Comparison of ENCODE assay signal across 12 cellular contexts in genomic region chr20:53598140-53599038, GRCh38. TPM values are rescaled to one million over a fixed set of nuclear protein-coding genes. Genes with fewer than 3 reads are reported as not detected.
DNase-seq lines count a peak whose midpoint lies in the region; ATAC-seq and TF ChIP-seq lines count a peak whose summit lies in the region.
"Had no signal": no experiment of that assay in that cellular context is flagged by ENCODE, and none has a peak within 500 bp of the region (broad histone marks: within the 10 kb centered on the region; RNA-seq: fewer than 3 reads in every experiment).

No MANE protein-coding gene starts in this region.

- H3K27me3 Mint-ChIP-seq in CD4-positive, alpha-beta T cell, result no peaks in the 10 kb centered on the region
- no peaks in the 10 kb centered on the region for H3K27me3 Mint-ChIP-seq in IgD-negative memory B cell
- no peaks in the 10 kb centered on the region for H3K27me3 Mint-ChIP-seq in activated naive CD8-positive, alpha-beta T cell treated with anti-CD3 and anti-CD28 coated beads for 36 hours
- H3K27me3 Mint-ChIP-seq in nephron (ENCODE audit: low read depth), result no peaks in the 10 kb centered on the region

- intact Hi-C loops in CD4-positive, alpha-beta T cell (cut with DNase I, micrococcal nuclease), result loop anchor here in 1 of 2 experiments (5.0 kb wide), 2 partner anchors 149 to 274 kb away; no protein-coding TSS in a partner anchor
- intact Hi-C loops in posterior vena cava (cut with DNase I), result no loop called here

- H3K4me1 Mint-ChIP-seq in CD4-positive, alpha-beta T cell (ENCODE audit: low read depth), result peaks cover 73% of the 10 kb centered on the region
- H3K4me1 Mint-ChIP-seq in IgD-negative memory B cell, result peaks cover 11 to 37% (median 32%) of the 10 kb centered on the region in 3 donors
- peaks cover 44% of the 10 kb centered on the region for H3K4me1 Mint-ChIP-seq in activated naive CD8-positive, alpha-beta T cell treated with anti-CD3 and anti-CD28 coated beads for 36 hours
- peaks cover 38% of the 10 kb centered on the region for H3K4me1 Mint-ChIP-seq in nephron

- peak overlapping the region; percentile 95 for H3K27ac Mint-ChIP-seq in CD4-positive, alpha-beta T cell
- H3K27ac Mint-ChIP-seq in IgD-negative memory B cell, result peak overlapping the region in 2 of 3 donors; percentile 32 to 95
- H3K27ac Mint-ChIP-seq in activated naive CD8-positive, alpha-beta T cell treated with anti-CD3 and anti-CD28 coated beads for 36 hours, result peak overlapping the region; percentile 84
- H3K27ac Mint-ChIP-seq in nephron, result peak overlapping the region; percentile 38 to 93 (median 83)

- no peak for ATAC-seq in CD4-positive, alpha-beta T cell (ENCODE audit: poor library complexity)
- ATAC-seq in GM18907 (IDR thresholded peaks at IDR 0.05; ENCODE audit: unreplicated experiment) (no peak), GM19452 (IDR thresholded peaks at IDR 0.05; ENCODE audit: unreplicated experiment) (no peak), HG03045 (IDR thresholded peaks at IDR 0.05; ENCODE audit: unreplicated experiment) (no peak)
- ATAC-seq: heart right ventricle, upper lobe of right lung had no signal

- DNase-seq in CD4-positive, alpha-beta T cell, result peak in 1 of 10 experiments; percentile 29
- DNase-seq in activated naive CD8-positive, alpha-beta T cell treated with anti-CD3 and anti-CD28 coated beads for 36 hours, result no peak
- DNase-seq in posterior vena cava (ENCODE audit: low spot score), result no peak
- DNase-seq: heart right ventricle; NCI-H2081 treated with DMSO at 0.1 percent for 48 hours; stimulated activated CD4-positive, alpha-beta T cell treated with anti-CD3 and anti-CD28 coated beads, Interleukin-2, amount 100 ng/mL, for 24 hours; upper lobe of right lung had no signal

- no peaks in the 10 kb centered on the region for H3K9me3 Mint-ChIP-seq in CD4-positive, alpha-beta T cell
- H3K9me3 Mint-ChIP-seq in IgD-negative memory B cell (no peaks in the 10 kb centered on the region), nephron (no peaks in the 10 kb centered on the region)
- no peaks in the 10 kb centered on the region for H3K9me3 Mint-ChIP-seq in activated naive CD8-positive, alpha-beta T cell treated with anti-CD3 and anti-CD28 coated beads for 36 hours

- CTCF ChIA-PET in CD4-positive, alpha-beta T cell (lab: Charles Lee), result no interaction called here

- H3K27me3 ChIP-seq in CD4-positive, alpha-beta T cell (ENCODE audit: control insufficient read depth, insufficient read depth, low read length), result no peaks in the 10 kb centered on the region
- H3K27me3 ChIP-seq: heart right ventricle, upper lobe of right lung had no signal

- peaks cover 11% of the 10 kb centered on the region for H3K36me3 Mint-ChIP-seq in CD4-positive, alpha-beta T cell (ENCODE audit: low read depth)
- H3K36me3 Mint-ChIP-seq in IgD-negative memory B cell (no peaks in the 10 kb centered on the region), nephron (ENCODE audit: low read depth) (no peaks in the 10 kb centered on the region)
- H3K36me3 Mint-ChIP-seq in activated naive CD8-positive, alpha-beta T cell treated with anti-CD3 and anti-CD28 coated beads for 36 hours, result peaks cover 20% of the 10 kb centered on the region

- POLR2A ChIA-PET in CD4-positive, alpha-beta T cell (lab: Charles Lee), result interaction anchor here (1.2 to 3.0 kb wide), 4 partner anchors 11 to 266 kb away, joined by 3 to 22 read pairs (median 4); no protein-coding TSS in a partner anchor

- H3K9me3 ChIP-seq in CD4-positive, alpha-beta T cell (ENCODE audit: control insufficient read depth, low read length), result no peaks in the 10 kb centered on the region
- H3K9me3 ChIP-seq: heart right ventricle, upper lobe of right lung had no signal

- peak overlapping the region; percentile 48 for H3K27ac ChIP-seq in CD4-positive, alpha-beta T cell (ENCODE audit: low read depth, low read length)
- H3K27ac ChIP-seq: upper lobe of right lung had no signal

- TF ChIP-seq CTCF in CD4-positive, alpha-beta T cell (IDR thresholded peaks at IDR 0.05), result no peak
- no peak for TF ChIP-seq CTCF in nephron (IDR thresholded peaks at IDR 0.05; ENCODE audit: unreplicated experiment in 3 of 3)

- H3K4me3 Mint-ChIP-seq in CD4-positive, alpha-beta T cell, result peak overlapping the region; percentile 73
- peak overlapping the region in 2 of 4 donors; percentile 75 to 85 for H3K4me3 Mint-ChIP-seq in IgD-negative memory B cell
- no peak overlapping the region for H3K4me3 Mint-ChIP-seq in activated naive CD8-positive, alpha-beta T cell treated with anti-CD3 and anti-CD28 coated beads for 36 hours
- peak overlapping the region in 2 of 3 experiments; percentile 3 to 52 for H3K4me3 Mint-ChIP-seq in nephron

RNA-seq across cellular contexts. Expression of gene ZNF217, which starts 4.8 kb away (rescaled TPM):
- total RNA-seq in CD4-positive, alpha-beta T cell, result 10 to 100 TPM; 83.5 to 87.4 TPM
- polyA plus RNA-seq in IgD-negative memory B cell, result 29.9 TPM
- total RNA-seq in activated naive CD8-positive, alpha-beta T cell treated with anti-CD3 and anti-CD28 coated beads for 36 hours, result 10 to 100 TPM; 55.6 to 59.0 TPM
- total RNA-seq in posterior vena cava, result 10 to 100 TPM; 18.4 to 22.7 TPM
